1 cellular context compared by ENCODE assay signal in the genomic region with DNA sequence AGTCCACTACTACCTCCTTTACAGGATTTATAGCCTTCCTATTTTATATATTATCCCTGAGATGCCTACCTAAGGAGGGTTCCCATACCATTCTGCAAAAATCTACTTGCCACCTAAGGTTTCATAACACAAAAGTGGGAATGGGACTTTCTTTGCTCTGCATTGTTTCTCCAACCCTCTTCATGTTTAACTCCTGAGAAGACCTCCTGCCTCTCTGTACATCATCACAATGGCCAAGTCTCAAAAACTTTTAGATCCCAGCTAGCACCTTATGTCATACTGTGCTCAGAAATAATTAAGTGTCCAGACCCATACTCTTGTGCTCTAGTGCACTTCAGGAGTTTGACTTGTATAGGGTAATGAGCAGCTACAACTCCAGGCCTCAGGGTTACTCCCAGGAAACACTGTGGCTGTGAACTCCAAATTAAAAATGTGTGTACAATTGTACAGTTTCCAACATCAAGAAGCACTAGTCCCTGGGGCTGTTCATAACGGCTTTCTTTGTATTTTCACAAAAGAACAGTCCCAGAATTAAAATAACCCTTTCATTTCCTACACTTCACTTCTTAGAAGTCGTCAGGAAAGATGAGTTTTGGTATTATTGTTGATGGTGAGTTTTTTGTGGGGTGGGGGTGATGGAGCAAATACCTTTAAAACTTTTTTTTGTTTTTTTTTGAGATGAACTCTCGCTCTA.
TF ChIP-seq lines count a peak whose summit lies in the region.

No MANE protein-coding gene starts in this region.

TF ChIP-seq in HEK293T, 16 proteins besides CTCF, POLR2A, EP300 and RAD21:
- TF ChIP-seq ELF4 (IDR thresholded peaks at IDR 0.05): no peak
- no peak for TF ChIP-seq CTBP1 (IDR thresholded peaks at IDR 0.05; ENCODE audit: borderline replicate concordance)
- no peak for TF ChIP-seq FOXA1 (IDR thresholded peaks at IDR 0.05)
- no peak for TF ChIP-seq FOXM1 (IDR thresholded peaks at IDR 0.05; ENCODE audit: borderline replicate concordance)
- TF ChIP-seq TARDBP (IDR thresholded peaks at IDR 0.05): no peak
- TF ChIP-seq LEF1 (IDR thresholded peaks at IDR 0.05; ENCODE audit: borderline replicate concordance): no peak
